8 cellular contexts compared by ENCODE assay signal in genomic region chr13:32997399-32997798, GRCh38. TPM values are rescaled to one million over a fixed set of nuclear protein-coding genes. Genes with fewer than 3 reads are reported as not detected.
"Had no signal": no experiment of that assay in that cellular context is flagged by ENCODE, and none has a peak within 500 bp of the region (broad histone marks: within the 10 kb centered on the region; RNA-seq: fewer than 3 reads in every experiment).

No MANE protein-coding gene starts in this region.

- DNase-seq: GDM1, GF-D8 had no signal

- FAIRE-seq: G401.6, GM12891, GM12892, GM18507, GM19239 had no signal

RNA-seq across cellular contexts. Expression of gene KL, which starts 18.8 kb away (rescaled TPM):
- total RNA-seq: G401 had no signal
